ENCODE assay signal across 1 cellular context in genomic region chr12:45216297-45216982, GRCh38.
TF ChIP-seq lines count a peak whose summit lies in the region.

No MANE protein-coding gene starts in this region.

TF ChIP-seq in K562, 482 proteins besides CTCF, POLR2A, EP300 and RAD21 (continued from another document):
- TF ChIP-seq HMGN3 (IDR thresholded peaks at IDR 0.05; ENCODE audit: borderline replicate concordance, extremely low read depth, insufficient read length, low read depth, low read length) = no peak
- TF ChIP-seq POLR2G (IDR thresholded peaks at IDR 0.05; ENCODE audit: low read depth, low read length) = peak; percentile 82
- TF ChIP-seq ZBTB8A (IDR thresholded peaks at IDR 0.05; ENCODE audit: partially characterized antibody) = no peak
- TF ChIP-seq RCOR1 (IDR thresholded peaks at IDR 0.05; ENCODE audit: borderline replicate concordance in 1 of 2, low read depth in 2 of 2, low read length in 2 of 2) = no peak
- TF ChIP-seq KAT7 (CRISPR knock-in tag; IDR thresholded peaks at IDR 0.05; ENCODE audit: borderline replicate concordance) = peak; percentile 27; the same call in 1 of the 2 replicates
- TF ChIP-seq STAT5A (IDR thresholded peaks at IDR 0.05; ENCODE audit: borderline replicate concordance, low read length) = no peak
- TF ChIP-seq LCOR (CRISPR knock-in tag; IDR thresholded peaks at IDR 0.05) = no peak
- no peak for TF ChIP-seq SIRT6 (IDR thresholded peaks at IDR 0.05; ENCODE audit: low read depth, low read length)
- TF ChIP-seq, protein P1, sequence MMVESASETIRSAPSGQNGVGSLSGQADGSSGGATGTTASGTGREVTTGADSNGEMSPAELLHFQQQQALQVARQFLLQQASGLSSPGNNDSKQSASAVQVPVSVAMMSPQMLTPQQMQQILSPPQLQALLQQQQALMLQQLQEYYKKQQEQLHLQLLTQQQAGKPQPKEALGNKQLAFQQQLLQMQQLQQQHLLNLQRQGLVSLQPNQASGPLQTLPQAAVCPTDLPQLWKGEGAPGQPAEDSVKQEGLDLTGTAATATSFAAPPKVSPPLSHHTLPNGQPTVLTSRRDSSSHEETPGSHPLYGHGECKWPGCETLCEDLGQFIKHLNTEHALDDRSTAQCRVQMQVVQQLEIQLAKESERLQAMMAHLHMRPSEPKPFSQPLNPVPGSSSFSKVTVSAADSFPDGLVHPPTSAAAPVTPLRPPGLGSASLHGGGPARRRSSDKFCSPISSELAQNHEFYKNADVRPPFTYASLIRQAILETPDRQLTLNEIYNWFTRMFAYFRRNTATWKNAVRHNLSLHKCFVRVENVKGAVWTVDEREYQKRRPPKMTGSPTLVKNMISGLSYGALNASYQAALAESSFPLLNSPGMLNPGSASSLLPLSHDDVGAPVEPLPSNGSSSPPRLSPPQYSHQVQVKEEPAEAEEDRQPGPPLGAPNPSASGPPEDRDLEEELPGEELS (CRISPR knock-in tag; IDR thresholded peaks at IDR 0.05; ENCODE audit: borderline replicate concordance) = no peak
- TF ChIP-seq, protein P2, sequence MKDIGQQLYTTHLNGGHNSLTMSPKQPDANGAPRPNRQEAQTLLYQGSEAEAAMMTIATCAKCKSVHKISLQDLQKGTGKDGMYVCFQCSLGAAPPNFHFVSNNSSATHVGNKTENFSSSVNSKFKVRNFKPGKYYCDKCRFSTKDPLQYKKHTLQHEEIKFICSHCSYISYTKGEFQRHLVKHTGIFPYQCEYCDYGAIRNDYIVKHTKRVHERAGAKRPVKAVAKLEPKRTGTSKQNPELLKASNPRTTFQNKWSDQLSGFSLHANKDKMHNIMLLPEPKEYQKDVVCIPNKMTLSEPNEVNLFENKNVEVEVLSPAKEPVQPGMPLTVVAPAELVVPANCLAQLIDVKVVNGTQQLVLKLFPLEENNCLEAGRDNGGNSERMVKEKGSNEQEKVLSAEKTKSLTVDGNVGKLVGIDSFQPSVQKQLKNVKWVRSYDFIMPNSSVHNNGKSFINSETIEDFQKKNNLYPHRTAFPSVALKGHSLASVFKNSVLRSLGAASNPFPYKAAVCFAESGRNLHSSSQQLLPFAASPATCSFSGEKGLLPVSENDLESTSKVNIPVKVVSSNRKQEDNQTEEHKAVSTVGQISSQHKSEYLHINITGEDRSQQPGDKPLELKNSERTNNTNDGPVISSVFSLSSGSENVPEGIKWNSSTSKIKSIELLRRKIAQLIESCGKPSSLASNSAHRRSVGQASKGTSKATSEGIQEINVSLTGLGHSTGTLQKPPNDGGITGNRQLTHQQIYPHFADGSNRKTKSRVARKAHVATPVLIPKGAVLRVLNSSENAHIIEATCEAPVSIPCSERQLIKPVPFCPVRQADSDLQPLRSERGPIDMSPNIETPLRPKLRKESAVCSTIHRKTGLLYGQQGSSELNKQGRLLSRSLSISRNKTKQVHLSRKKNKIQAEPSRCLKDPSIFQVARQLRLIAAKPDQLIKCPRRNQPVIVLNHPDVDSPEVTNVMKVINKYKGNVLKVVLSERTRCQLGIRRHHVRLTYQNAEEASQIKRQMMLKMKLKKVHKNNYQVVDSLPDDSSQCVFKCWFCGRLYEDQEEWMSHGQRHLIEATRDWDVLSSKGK (CRISPR knock-in tag; IDR thresholded peaks at IDR 0.05) = no peak
- no peak for TF ChIP-seq HDAC1 (IDR thresholded peaks at IDR 0.05)
- no peak for TF ChIP-seq HMG20B (CRISPR knock-in tag; IDR thresholded peaks at IDR 0.05)
- TF ChIP-seq ID3 (CRISPR knock-in tag; IDR thresholded peaks at IDR 0.05) = no peak
- no peak for TF ChIP-seq ID3 (tag; IDR thresholded peaks at IDR 0.05)
